17 cellular contexts compared by ENCODE assay signal in genomic region chr16:82782715-82783251, GRCh38.
A peak's percentile ranks its signal among the peaks of the same experiment; 100 is the strongest.
DNase-seq lines count a peak whose midpoint lies in the region; ATAC-seq and TF ChIP-seq lines count a peak whose summit lies in the region.
"Had no signal": no experiment of that assay in that cellular context is flagged by ENCODE, and none has a peak within 500 bp of the region (broad histone marks: within the 10 kb centered on the region; RNA-seq: fewer than 3 reads in every experiment).

No MANE protein-coding gene starts in this region.

- TF ChIP-seq CTCF in body of pancreas (IDR thresholded peaks at IDR 0.05) (no peak), transverse colon (IDR thresholded peaks at IDR 0.05) (no peak), endothelial cell (IDR thresholded peaks at IDR 0.05; ENCODE audit: unreplicated experiment) (no peak)

- H3K36me3 ChIP-seq in body of pancreas (replicated peaks in 1 of 2; ENCODE audit: insufficient read depth in 1 of 2, low read depth in 2 of 2) (no peaks in the 10 kb centered on the region), transverse colon (no peaks in the 10 kb centered on the region)
- H3K36me3 ChIP-seq: suprapubic skin had no signal

- H3K9me3 ChIP-seq in body of pancreas (no peaks in the 10 kb centered on the region), transverse colon (no peaks in the 10 kb centered on the region)
- H3K9me3 ChIP-seq: suprapubic skin had no signal

- no peak overlapping the region for H3K4me3 Mint-ChIP-seq in endothelial cell (ENCODE audit: unreplicated experiment)
- H3K4me3 Mint-ChIP-seq: activated T-cell treated with anti-CD3 and anti-CD28 coated beads, Interleukin-2, amount 50 U/mL, for 72 hours; CD8-positive, alpha-beta memory T cell; neural crest cell had no signal

- intact Hi-C loops in body of pancreas (cut with DNase I): no loop called here
- intact Hi-C loops in transverse colon (cut with DNase I; ENCODE audit: low total_unique reads): no loop called here

- H3K27ac Mint-ChIP-seq in endothelial cell (ENCODE audit: unreplicated experiment): no peak overlapping the region
- H3K27ac Mint-ChIP-seq: activated T-cell treated with anti-CD3 and anti-CD28 coated beads, Interleukin-2, amount 50 U/mL, for 72 hours; CD8-positive, alpha-beta memory T cell had no signal

- no peaks in the 10 kb centered on the region for H3K9me3 Mint-ChIP-seq in endothelial cell (ENCODE audit: unreplicated experiment)
- H3K9me3 Mint-ChIP-seq: activated T-cell treated with anti-CD3 and anti-CD28 coated beads, Interleukin-2, amount 50 U/mL, for 72 hours; CD8-positive, alpha-beta memory T cell; neural crest cell had no signal

- ATAC-seq in body of pancreas (peak; percentile 66), HG03108 (IDR thresholded peaks at IDR 0.05; ENCODE audit: unreplicated experiment) (no peak)
- ATAC-seq: activated T-cell treated with anti-CD3 and anti-CD28 coated beads, Interleukin-2, amount 50 U/mL, for 72 hours; foreskin keratinocyte; HCT116 had no signal

- H3K4me1 ChIP-seq in body of pancreas: peaks cover 13% of the 10 kb centered on the region
- H3K4me1 ChIP-seq in transverse colon: peaks cover 27 to 43% (median 32%) of the 10 kb centered on the region in 4 donors
- H3K4me1 ChIP-seq: foreskin keratinocyte had no signal

- H3K27me3 ChIP-seq in body of pancreas (no peaks in the 10 kb centered on the region), transverse colon (no peaks in the 10 kb centered on the region)
- H3K27me3 ChIP-seq: foreskin keratinocyte, suprapubic skin had no signal

- DNase-seq in NCI-H526 (lab: John Stamatoyannopoulos, UW) (peak; percentile 2 to 33), NCI-H526 treated with DMSO at 0.1 percent for 48 hours (lab: John Stamatoyannopoulos, UW) (no peak), body of pancreas (peak; percentile 12 to 50 (median 28)), left kidney (ENCODE audit: low read depth, low spot score) (peak; percentile 24), transverse colon (peak; percentile 78), NCI-H1930 (lab: John Stamatoyannopoulos, UW) (no peak), endothelial cell (ENCODE audit: low spot score) (no peak)
- DNase-seq: activated CD4-positive, alpha-beta T cell treated with anti-CD3 and anti-CD28 coated beads, Interleukin-2, amount 50 U/mL, for 1 hour; activated T-cell treated with anti-CD3 and anti-CD28 coated beads, Interleukin-2, amount 50 U/mL, for 72 hours; CD8-positive, alpha-beta memory T cell; effector CD8-positive, alpha-beta T cell; foreskin keratinocyte had no signal

- no peak for TF ChIP-seq EP300 in transverse colon (IDR thresholded peaks at IDR 0.05; ENCODE audit: low read depth)

- H3K27ac ChIP-seq in body of pancreas: no peak overlapping the region
- H3K27ac ChIP-seq in transverse colon: peak overlapping the region; percentile 72 to 78 (median 74)
- H3K27ac ChIP-seq: foreskin keratinocyte, HL-60, suprapubic skin had no signal

- H3K27me3 Mint-ChIP-seq in endothelial cell (ENCODE audit: unreplicated experiment): no peaks in the 10 kb centered on the region

- H3K4me1 Mint-ChIP-seq in endothelial cell (ENCODE audit: unreplicated experiment): peaks cover 8% of the 10 kb centered on the region
- H3K4me1 Mint-ChIP-seq: CD8-positive, alpha-beta memory T cell had no signal

- no peak for TF ChIP-seq POLR2A in body of pancreas (IDR thresholded peaks at IDR 0.05)
- no peak for TF ChIP-seq POLR2A in transverse colon (IDR thresholded peaks at IDR 0.05)

- H3K4me3 ChIP-seq in body of pancreas (no peak overlapping the region), transverse colon (no peak overlapping the region)
- H3K4me3 ChIP-seq: suprapubic skin had no signal

- 14 to 25% methylated on average over 10 to 11 of the region's 11 CpGs for WGBS in body of pancreas, 2 donors
- 25 to 37% methylated on average over 1 to 11 of the region's 11 CpGs for WGBS in transverse colon (ENCODE audit: low coverage in 1 of 2), 2 donors

- in situ Hi-C loops in transverse colon (cut with MboI; ENCODE audit: low pct_ligation_motif_present in 1 of 4, low pct_unique_long_range_greater_than_20kb in 1 of 4, low sequenced_read_pairs in 3 of 4): no loop called here

- no peaks in the 10 kb centered on the region for H3K36me3 Mint-ChIP-seq in endothelial cell (ENCODE audit: low read depth, unreplicated experiment)
- H3K36me3 Mint-ChIP-seq: CD8-positive, alpha-beta memory T cell had no signal

Comparison
In these comparisons a context has a peak if more than half of its experiments do, and no peak if none do; other contexts are left out.
1. DNase-seq: peak in NCI-H526 (2 of 2), body of pancreas (4 of 4), left kidney (single experiment) and transverse colon (single experiment); none in NCI-H526 treated with DMSO at 0.1 percent for 48 hours (single experiment), NCI-H1930 (0 of 2) and endothelial cell (single experiment).
2. H3K27ac ChIP-seq: peak in transverse colon (4 of 4); none in body of pancreas (0 of 4).